ENCODE assay signal across 2 cellular contexts in the genomic region with DNA sequence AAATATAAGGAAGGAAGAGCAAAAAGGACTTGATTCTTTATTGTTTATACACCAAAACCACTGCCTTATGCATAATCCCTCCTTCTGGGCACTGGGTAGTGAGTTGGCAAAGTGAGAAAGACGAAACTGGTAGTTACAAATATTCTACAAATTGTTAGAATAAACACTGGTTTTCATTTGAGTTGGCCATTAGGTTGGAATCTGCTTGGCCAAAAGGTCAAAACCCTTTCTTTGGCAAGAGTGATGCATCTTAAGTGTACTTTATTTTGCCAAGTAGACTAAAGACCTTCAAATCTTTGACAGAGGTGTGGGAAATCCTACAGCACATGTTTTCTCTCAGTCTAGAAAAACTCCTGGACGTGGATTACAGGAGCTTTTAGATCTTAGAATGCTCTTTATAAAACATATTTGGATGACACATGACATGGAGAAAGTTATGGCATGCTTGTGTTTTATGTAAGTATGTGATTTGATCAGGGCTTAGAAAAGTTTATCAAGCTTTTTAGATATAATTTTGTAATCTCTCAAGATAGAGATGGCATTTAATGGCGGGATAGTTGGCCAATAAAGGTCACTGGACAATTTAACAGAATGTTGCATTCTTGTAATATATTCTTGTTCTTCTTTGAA.
A peak's percentile ranks its signal among the peaks of the same experiment; 100 is the strongest.
TF ChIP-seq lines count a peak whose summit lies in the region.

No MANE protein-coding gene starts in this region.

TF ChIP-seq in SK-N-SH treated with all-trans-retinoic acid at 6 μM for 48 hours, 23 proteins besides CTCF, POLR2A, EP300 and RAD21 (continued from another document):
- TF ChIP-seq, protein P1, sequence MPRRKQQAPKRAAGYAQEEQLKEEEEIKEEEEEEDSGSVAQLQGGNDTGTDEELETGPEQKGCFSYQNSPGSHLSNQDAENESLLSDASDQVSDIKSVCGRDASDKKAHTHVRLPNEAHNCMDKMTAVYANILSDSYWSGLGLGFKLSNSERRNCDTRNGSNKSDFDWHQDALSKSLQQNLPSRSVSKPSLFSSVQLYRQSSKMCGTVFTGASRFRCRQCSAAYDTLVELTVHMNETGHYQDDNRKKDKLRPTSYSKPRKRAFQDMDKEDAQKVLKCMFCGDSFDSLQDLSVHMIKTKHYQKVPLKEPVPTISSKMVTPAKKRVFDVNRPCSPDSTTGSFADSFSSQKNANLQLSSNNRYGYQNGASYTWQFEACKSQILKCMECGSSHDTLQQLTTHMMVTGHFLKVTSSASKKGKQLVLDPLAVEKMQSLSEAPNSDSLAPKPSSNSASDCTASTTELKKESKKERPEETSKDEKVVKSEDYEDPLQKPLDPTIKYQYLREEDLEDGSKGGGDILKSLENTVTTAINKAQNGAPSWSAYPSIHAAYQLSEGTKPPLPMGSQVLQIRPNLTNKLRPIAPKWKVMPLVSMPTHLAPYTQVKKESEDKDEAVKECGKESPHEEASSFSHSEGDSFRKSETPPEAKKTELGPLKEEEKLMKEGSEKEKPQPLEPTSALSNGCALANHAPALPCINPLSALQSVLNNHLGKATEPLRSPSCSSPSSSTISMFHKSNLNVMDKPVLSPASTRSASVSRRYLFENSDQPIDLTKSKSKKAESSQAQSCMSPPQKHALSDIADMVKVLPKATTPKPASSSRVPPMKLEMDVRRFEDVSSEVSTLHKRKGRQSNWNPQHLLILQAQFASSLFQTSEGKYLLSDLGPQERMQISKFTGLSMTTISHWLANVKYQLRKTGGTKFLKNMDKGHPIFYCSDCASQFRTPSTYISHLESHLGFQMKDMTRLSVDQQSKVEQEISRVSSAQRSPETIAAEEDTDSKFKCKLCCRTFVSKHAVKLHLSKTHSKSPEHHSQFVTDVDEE (CRISPR knock-in tag; IDR thresholded peaks at IDR 0.05) = peak; percentile 51; the same call in 1 of the 2 replicates
- peak; percentile 97 for TF ChIP-seq ISL1 (CRISPR knock-in tag; IDR thresholded peaks at IDR 0.05)
- TF ChIP-seq OSR1 (CRISPR knock-in tag; IDR thresholded peaks at IDR 0.05) = no peak
- TF ChIP-seq, protein P2, sequence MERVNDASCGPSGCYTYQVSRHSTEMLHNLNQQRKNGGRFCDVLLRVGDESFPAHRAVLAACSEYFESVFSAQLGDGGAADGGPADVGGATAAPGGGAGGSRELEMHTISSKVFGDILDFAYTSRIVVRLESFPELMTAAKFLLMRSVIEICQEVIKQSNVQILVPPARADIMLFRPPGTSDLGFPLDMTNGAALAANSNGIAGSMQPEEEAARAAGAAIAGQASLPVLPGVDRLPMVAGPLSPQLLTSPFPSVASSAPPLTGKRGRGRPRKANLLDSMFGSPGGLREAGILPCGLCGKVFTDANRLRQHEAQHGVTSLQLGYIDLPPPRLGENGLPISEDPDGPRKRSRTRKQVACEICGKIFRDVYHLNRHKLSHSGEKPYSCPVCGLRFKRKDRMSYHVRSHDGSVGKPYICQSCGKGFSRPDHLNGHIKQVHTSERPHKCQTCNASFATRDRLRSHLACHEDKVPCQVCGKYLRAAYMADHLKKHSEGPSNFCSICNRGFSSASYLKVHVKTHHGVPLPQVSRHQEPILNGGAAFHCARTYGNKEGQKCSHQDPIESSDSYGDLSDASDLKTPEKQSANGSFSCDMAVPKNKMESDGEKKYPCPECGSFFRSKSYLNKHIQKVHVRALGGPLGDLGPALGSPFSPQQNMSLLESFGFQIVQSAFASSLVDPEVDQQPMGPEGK (CRISPR knock-in tag; IDR thresholded peaks at IDR 0.05; ENCODE audit: borderline replicate concordance) = no peak
- TF ChIP-seq ZNF8 (CRISPR knock-in tag; IDR thresholded peaks at IDR 0.05) = no peak
- TF ChIP-seq, protein P3, sequence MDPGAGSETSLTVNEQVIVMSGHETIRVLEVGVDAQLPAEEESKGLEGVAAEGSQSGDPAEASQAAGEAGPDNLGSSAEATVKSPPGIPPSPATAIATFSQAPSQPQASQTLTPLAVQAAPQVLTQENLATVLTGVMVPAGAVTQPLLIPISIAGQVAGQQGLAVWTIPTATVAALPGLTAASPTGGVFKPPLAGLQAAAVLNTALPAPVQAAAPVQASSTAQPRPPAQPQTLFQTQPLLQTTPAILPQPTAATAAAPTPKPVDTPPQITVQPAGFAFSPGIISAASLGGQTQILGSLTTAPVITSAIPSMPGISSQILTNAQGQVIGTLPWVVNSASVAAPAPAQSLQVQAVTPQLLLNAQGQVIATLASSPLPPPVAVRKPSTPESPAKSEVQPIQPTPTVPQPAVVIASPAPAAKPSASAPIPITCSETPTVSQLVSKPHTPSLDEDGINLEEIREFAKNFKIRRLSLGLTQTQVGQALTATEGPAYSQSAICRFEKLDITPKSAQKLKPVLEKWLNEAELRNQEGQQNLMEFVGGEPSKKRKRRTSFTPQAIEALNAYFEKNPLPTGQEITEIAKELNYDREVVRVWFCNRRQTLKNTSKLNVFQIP (CRISPR knock-in tag; IDR thresholded peaks at IDR 0.05; ENCODE audit: borderline replicate concordance, low read depth) = no peak
- no peak for TF ChIP-seq ARNTL (CRISPR knock-in tag; IDR thresholded peaks at IDR 0.05; ENCODE audit: borderline replicate concordance, low read depth)
- TF ChIP-seq, protein P4, sequence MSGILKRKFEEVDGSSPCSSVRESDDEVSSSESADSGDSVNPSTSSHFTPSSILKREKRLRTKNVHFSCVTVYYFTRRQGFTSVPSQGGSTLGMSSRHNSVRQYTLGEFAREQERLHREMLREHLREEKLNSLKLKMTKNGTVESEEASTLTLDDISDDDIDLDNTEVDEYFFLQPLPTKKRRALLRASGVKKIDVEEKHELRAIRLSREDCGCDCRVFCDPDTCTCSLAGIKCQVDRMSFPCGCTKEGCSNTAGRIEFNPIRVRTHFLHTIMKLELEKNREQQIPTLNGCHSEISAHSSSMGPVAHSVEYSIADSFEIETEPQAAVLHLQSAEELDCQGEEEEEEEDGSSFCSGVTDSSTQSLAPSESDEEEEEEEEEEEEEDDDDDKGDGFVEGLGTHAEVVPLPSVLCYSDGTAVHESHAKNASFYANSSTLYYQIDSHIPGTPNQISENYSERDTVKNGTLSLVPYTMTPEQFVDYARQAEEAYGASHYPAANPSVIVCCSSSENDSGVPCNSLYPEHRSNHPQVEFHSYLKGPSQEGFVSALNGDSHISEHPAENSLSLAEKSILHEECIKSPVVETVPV (CRISPR knock-in tag; IDR thresholded peaks at IDR 0.05) = 0 out of 2 replicates have a peak, but pooled peaks have one; percentile 21
- TF ChIP-seq SNAI2 (CRISPR knock-in tag; IDR thresholded peaks at IDR 0.05) = no peak

TF ChIP-seq in SK-N-SH, 30 proteins besides CTCF, POLR2A, EP300 and RAD21 (continued from another document):
- TF ChIP-seq SMC3 (IDR thresholded peaks at IDR 0.05; ENCODE audit: low read depth, low read length) (no peak), RFX5 (IDR thresholded peaks at IDR 0.05; ENCODE audit: low read length) (no peak)
- TF ChIP-seq, protein P5, sequence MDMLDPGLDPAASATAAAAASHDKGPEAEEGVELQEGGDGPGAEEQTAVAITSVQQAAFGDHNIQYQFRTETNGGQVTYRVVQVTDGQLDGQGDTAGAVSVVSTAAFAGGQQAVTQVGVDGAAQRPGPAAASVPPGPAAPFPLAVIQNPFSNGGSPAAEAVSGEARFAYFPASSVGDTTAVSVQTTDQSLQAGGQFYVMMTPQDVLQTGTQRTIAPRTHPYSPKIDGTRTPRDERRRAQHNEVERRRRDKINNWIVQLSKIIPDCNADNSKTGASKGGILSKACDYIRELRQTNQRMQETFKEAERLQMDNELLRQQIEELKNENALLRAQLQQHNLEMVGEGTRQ (IDR thresholded peaks at IDR 0.05; ENCODE audit: borderline replicate concordance, low read depth, low read length) = no peak
